9 cellular contexts compared by ENCODE assay signal in genomic region chr15:38536201-38536676, GRCh38. TPM values are rescaled to one million over a fixed set of nuclear protein-coding genes. Genes with fewer than 3 reads are reported as not detected.
DNase-seq lines count a peak whose midpoint lies in the region; ATAC-seq and TF ChIP-seq lines count a peak whose summit lies in the region.
"Had no signal": no experiment of that assay in that cellular context is flagged by ENCODE, and none has a peak within 500 bp of the region (broad histone marks: within the 10 kb centered on the region; RNA-seq: fewer than 3 reads in every experiment).

No MANE protein-coding gene starts in this region.

- intact Hi-C loops in sciatic nerve (cut with DNase I), result no loop called here
- intact Hi-C loops in esophagus squamous epithelium (cut with DNase I), result no loop called here

- H3K4me3 Mint-ChIP-seq in T-helper 17 cell, result peak overlapping the region; percentile 61

- peak; percentile 100 for DNase-seq in EH (ENCODE audit: low read depth)
- no peak for DNase-seq in T-helper 17 cell
- peak; percentile 25 to 96 for DNase-seq in fibroblast of lung (ENCODE audit: low read depth in 2 of 2)
- no peak for DNase-seq in sciatic nerve (ENCODE audit: low spot score)
- no peak for DNase-seq in esophagus squamous epithelium (lab: John Stamatoyannopoulos, UW)

- TF ChIP-seq POLR2A in esophagus squamous epithelium (IDR thresholded peaks at IDR 0.05), result no peak

- peaks cover 12% of the 10 kb centered on the region for H3K36me3 Mint-ChIP-seq in T-helper 17 cell (ENCODE audit: low read depth)

- no peak overlapping the region for H2AFZ ChIP-seq in fibroblast of lung (ENCODE audit: low read length)

- H3K36me3 ChIP-seq in fibroblast of lung (ENCODE audit: control insufficient read depth, insufficient read depth, low read length), result no peaks in the 10 kb centered on the region
- no peaks in the 10 kb centered on the region for H3K36me3 ChIP-seq in esophagus squamous epithelium
- H3K36me3 ChIP-seq: pancreas had no signal

- H3K9me3 ChIP-seq in T-helper 17 cell (ENCODE audit: control insufficient read depth, low read length, poor library complexity, severe bottlenecking), result no peaks in the 10 kb centered on the region
- no peaks in the 10 kb centered on the region for H3K9me3 ChIP-seq in fibroblast of lung (ENCODE audit: control insufficient read depth, insufficient read depth, low read depth, low read length)
- no peaks in the 10 kb centered on the region for H3K9me3 ChIP-seq in esophagus squamous epithelium
- H3K9me3 ChIP-seq: pancreas had no signal

- no peaks in the 10 kb centered on the region for H3K27me3 Mint-ChIP-seq in T-helper 17 cell

- H3K9ac ChIP-seq in fibroblast of lung (ENCODE audit: insufficient read depth, low read length), result no peak overlapping the region

- H3K27me3 ChIP-seq in fibroblast of lung (ENCODE audit: control insufficient read depth, insufficient read depth, low read length) (no peaks in the 10 kb centered on the region), esophagus squamous epithelium (no peaks in the 10 kb centered on the region)
- H3K27me3 ChIP-seq: pancreas had no signal

- no peaks in the 10 kb centered on the region for H3K79me2 ChIP-seq in fibroblast of lung (ENCODE audit: control insufficient read depth, insufficient read depth, low read length)

- ATAC-seq in T-helper 17 cell (no peak), sciatic nerve (peak; percentile 45), HG02678 (IDR thresholded peaks at IDR 0.05; ENCODE audit: unreplicated experiment) (no peak), HG02571 (IDR thresholded peaks at IDR 0.05; ENCODE audit: unreplicated experiment) (no peak), HG03565 (IDR thresholded peaks at IDR 0.05; ENCODE audit: unreplicated experiment) (no peak)

- H3K4me1 ChIP-seq in fibroblast of lung (ENCODE audit: control insufficient read depth, extremely low read depth, insufficient read depth, low read length) (peaks cover 2% of the 10 kb centered on the region), esophagus squamous epithelium (peaks cover 0 to 21% (median 0%) of the 10 kb centered on the region in 3 donors)
- H3K4me1 ChIP-seq: pancreas had no signal

- H3K4me2 ChIP-seq in fibroblast of lung (ENCODE audit: extremely low read depth, insufficient read depth, low read length), result no peak overlapping the region

- peaks cover 79% of the 10 kb centered on the region for H3K4me1 Mint-ChIP-seq in T-helper 17 cell

- H3K27ac ChIP-seq in fibroblast of lung (ENCODE audit: insufficient read depth, low read length) (no peak overlapping the region), esophagus squamous epithelium (no peak overlapping the region)
- H3K27ac ChIP-seq: pancreas had no signal

- H3K27ac Mint-ChIP-seq in T-helper 17 cell, result peak overlapping the region; percentile 89

- TF ChIP-seq CTCF in fibroblast of lung (conservative IDR thresholded peaks at IDR 0.05 in 1 of 2, IDR thresholded peaks at IDR 0.05 in 1 of 2; ENCODE audit: low read depth in 1 of 2, low read length in 2 of 2) (no peak), esophagus squamous epithelium (IDR thresholded peaks at IDR 0.05) (no peak)

- 65 to 68% methylated on average over 3 of the region's 3 CpGs for WGBS in esophagus squamous epithelium, 2 donors

- H3K4me3 ChIP-seq in fibroblast of lung (replicated peaks in 1 of 4; ENCODE audit: control extremely low read depth in 1 of 4, insufficient read depth in 1 of 4, low read depth in 3 of 4, low read length in 4 of 4) (no peak overlapping the region), esophagus squamous epithelium (no peak overlapping the region)
- H3K4me3 ChIP-seq: pancreas had no signal

- H4K20me1 ChIP-seq in fibroblast of lung (ENCODE audit: control insufficient read depth, extremely low read depth, insufficient read depth, low read length), result no peaks in the 10 kb centered on the region

RNA-seq across cellular contexts. Expression of gene RASGRP1, which starts 28.4 kb away (rescaled TPM):
- total RNA-seq in T-helper 17 cell (100 to 1,000 TPM; 121 to 138 TPM), fibroblast of lung (not detected in 2 replicates), sciatic nerve (1.2 TPM), esophagus squamous epithelium (10 to 100 TPM in 3 of 4 donors, 1 to 10 TPM in 1; 9.2 to 16.0 (median 12.2) TPM)
- 0.10 and 1.6 TPM in 2 replicates for polyA plus RNA-seq in fibroblast of lung
- polyA plus RNA-seq in fibroblast of lung (2012), result 0.08 and 0.96 TPM in 2 replicates
- polyA minus RNA-seq in fibroblast of lung (ENCODE audit: low replicate concordance), result 0.12 TPM in 1 of 2 replicates, not detected in the other

Comparison
In these comparisons a context has a peak if more than half of its experiments do, and no peak if none do; other contexts are left out.
1. DNase-seq: peak in EH (single experiment) and fibroblast of lung (2 of 2); none in T-helper 17 cell (0 of 3), sciatic nerve (single experiment) and esophagus squamous epithelium (single experiment).
2. RNA of gene RASGRP1, which starts 28.4 kb away (total RNA-seq): 121 to 138 TPM in T-helper 17 cell; 9.2 to 16.0 TPM in esophagus squamous epithelium, 1.2 TPM in sciatic nerve (single experiment) and not detected in fibroblast of lung; every median in the first group is over 4 times any median in the second.